In genomic region chr2:196018037-196018436, GRCh38 we compare ENCODE assay signal across 34 cellular contexts. TPM values are rescaled to one million over a fixed set of nuclear protein-coding genes. Genes with fewer than 3 reads are reported as not detected.
"Had no signal": no experiment of that assay in that cellular context is flagged by ENCODE, and none has a peak within 500 bp of the region (broad histone marks: within the 10 kb centered on the region; RNA-seq: fewer than 3 reads in every experiment).

No MANE protein-coding gene starts in this region.

- DNase-seq: activated B cell treated with CpG ODN at 0.5 μM for 24 hours; activated CD4-positive, alpha-beta memory T cell treated with anti-CD3 and anti-CD28 coated beads for 36 hours; activated CD4-positive, alpha-beta T cell treated with anti-CD3 and anti-CD28 coated beads for 4 hours; activated CD4-positive, alpha-beta T cell treated with anti-CD3 and anti-CD28 coated beads, Interleukin-2, amount 10 ng/mL, durations not matched to agents 24 days and 14 days; activated CD4-positive, alpha-beta T cell treated with anti-CD3 and anti-CD28 coated beads, Interleukin-2, amount 50 U/mL, for 1 hour; activated CD4-positive, alpha-beta T cell treated with anti-CD3 and anti-CD28 coated beads, Interleukin-2, amount 50 U/mL, for 4 hours; activated CD4-positive, CD25-positive, alpha-beta regulatory T cell treated with anti-CD3 and anti-CD28 coated beads, Interleukin-2, amount 50 U/mL, for 72 hours; activated CD8-positive, alpha-beta memory T cell treated with anti-CD3 and anti-CD28 coated beads, Interleukin-2, amount 50 U/mL, for 4 hours; activated CD8-positive, alpha-beta T cell treated with anti-CD3 and anti-CD28 coated beads for 36 hours; activated effector memory CD4-positive, alpha-beta T cell treated with anti-CD3 and anti-CD28 coated beads, Interleukin-2, amount 50 U/mL, for 16 hours; activated gamma-delta T cell treated with Interleukin-2 at 50 U/mL for 16 hours; activated naive CD4-positive, alpha-beta T cell; activated naive CD4-positive, alpha-beta T cell treated with anti-CD3 and anti-CD28 coated beads for 36 hours; activated naive CD4-positive, alpha-beta T cell treated with anti-CD3 and anti-CD28 coated beads, Interleukin-2, amount 50 U/mL, for 16 hours; activated naive CD8-positive, alpha-beta T cell treated with anti-CD3 and anti-CD28 coated beads for 36 hours; activated T-cell treated with anti-CD3 and anti-CD28 coated beads for 4 hours; activated T-cell treated with anti-CD3 and anti-CD28 coated beads, Interleukin-2, amount 50 U/mL, for 1 hour; activated T-cell treated with anti-CD3 and anti-CD28 coated beads, Interleukin-2, amount 50 U/mL, for 48 hours; adrenal gland; amniotic stem cell; aorta; body of pancreas; brain microvascular endothelial cell; central memory CD4-positive, alpha-beta T cell; T-helper 1 cell; T-helper 2 cell; T-helper 9 cell had no signal

- H3K4me3 ChIP-seq: adrenal gland, body of pancreas, breast epithelium had no signal

- H3K27me3 ChIP-seq: adrenal gland, body of pancreas, brain microvascular endothelial cell, breast epithelium had no signal

- H3K4me1 ChIP-seq: adrenal gland, body of pancreas, breast epithelium had no signal

- FAIRE-seq: astrocyte, TTC549 had no signal

- H3K27ac ChIP-seq: adrenal gland, body of pancreas, brain microvascular endothelial cell, breast epithelium, VCaP had no signal

- H3K36me3 ChIP-seq: adrenal gland, brain microvascular endothelial cell, breast epithelium had no signal

- H3K9me3 ChIP-seq: adrenal gland, body of pancreas, breast epithelium had no signal

- ATAC-seq: activated CD8-positive, alpha-beta T cell treated with anti-CD3 and anti-CD28 coated beads for 36 hours; activated naive CD4-positive, alpha-beta T cell treated with anti-CD3 and anti-CD28 coated beads, Interleukin-2, amount 50 U/mL, for 72 hours; activated T-helper 17 cell treated with anti-CD3 and anti-CD28 coated beads, Interleukin-2, amount 50 U/mL, for 72 hours; body of pancreas had no signal

RNA-seq across cellular contexts. Expression of gene DNAH7, which starts 50.6 kb away (rescaled TPM):
- total RNA-seq: activated CD4-positive, alpha-beta T cell treated with anti-CD3 and anti-CD28 coated beads, Interleukin-2, amount 10 ng/mL, durations not matched to agents 24 days and 14 days; activated T-helper 1 cell treated with anti-CD3 and anti-CD28 coated beads, Interleukin-12 subunit alpha, Interleukin-12 subunit beta, Interleukin-2, Interleukin-4 antibody, amounts not matched to agents 30 ng/mL and 10 ng/mL and 1 ng/mL, durations not matched to agents 14 hours and 24 hours and 36 hours; activated T-helper 17 cell treated with anti-CD3 and anti-CD28 coated beads, Interleukin-2, amount 50 U/mL, for 72 hours had no signal
